ENCODE assay signal across 16 cellular contexts in genomic region chr11:78698612-78699011, GRCh38.
DNase-seq lines count a peak whose midpoint lies in the region; ATAC-seq and TF ChIP-seq lines count a peak whose summit lies in the region.
"Had no signal": no experiment of that assay in that cellular context is flagged by ENCODE, and none has a peak within 500 bp of the region (broad histone marks: within the 10 kb centered on the region; RNA-seq: fewer than 3 reads in every experiment).

No MANE protein-coding gene starts in this region.

- H3K36me3 ChIP-seq in kidney epithelial cell (ENCODE audit: control insufficient read depth, insufficient read depth, low read length): no peaks in the 10 kb centered on the region
- H3K36me3 ChIP-seq: cardiac muscle cell, upper lobe of left lung had no signal

- in situ Hi-C loops in ACHN (cut with HindIII; ENCODE audit: low pct_ligation_motif_present, low pct_unique_long_range_greater_than_20kb, low sequenced_read_pairs): no loop called here

- DNase-seq in ACHN: peak; percentile 11
- peak; percentile 88 for DNase-seq in M059J (ENCODE audit: low read depth)
- DNase-seq in choroid plexus epithelial cell (ENCODE audit: low read depth): peak; percentile 15
- DNase-seq in kidney epithelial cell (ENCODE audit: low read depth): peak; percentile 45
- no peak for DNase-seq in DMS53 treated with DMSO at 0.1 percent for 48 hours (lab: John Stamatoyannopoulos, UW; ENCODE audit: unreplicated experiment)
- DNase-seq in AML-193 (lab: John Stamatoyannopoulos, UW): no peak
- DNase-seq in activated CD8-positive, alpha-beta memory T cell treated with anti-CD3 and anti-CD28 coated beads, Interleukin-2, amount 50 U/mL, for 48 hours: no peak
- DNase-seq: activated CD4-positive, CD25-positive, alpha-beta regulatory T cell; activated T-cell treated with anti-CD3 and anti-CD28 coated beads, Interleukin-2, amount 50 U/mL, for 4 hours; DMS79 treated with DMSO at 0.1 percent for 48 hours; NCI-H2081; small intestine; upper lobe of left lung had no signal

- no peak for ATAC-seq in GM18858 (IDR thresholded peaks at IDR 0.05; ENCODE audit: unreplicated experiment)
- ATAC-seq: A549; activated T-cell treated with anti-CD3 and anti-CD28 coated beads, Interleukin-2, amount 50 U/mL, for 4 hours had no signal

- no peak overlapping the region for H3K4me3 ChIP-seq in choroid plexus epithelial cell (ENCODE audit: low read depth, low read length)
- no peak overlapping the region for H3K4me3 ChIP-seq in kidney epithelial cell (ENCODE audit: low read depth, low read length)
- H3K4me3 ChIP-seq: A549, cardiac muscle cell, upper lobe of left lung had no signal

- no peaks in the 10 kb centered on the region for H3K27me3 ChIP-seq in kidney epithelial cell (ENCODE audit: control insufficient read depth, insufficient read depth, low read length)
- H3K27me3 ChIP-seq: cardiac muscle cell, upper lobe of left lung had no signal

- TF ChIP-seq CTCF in choroid plexus epithelial cell (conservative IDR thresholded peaks at IDR 0.05; ENCODE audit: low read depth, low read length): no peak
- TF ChIP-seq CTCF in kidney epithelial cell (IDR thresholded peaks at IDR 0.05; ENCODE audit: insufficient read depth, low read length, poor library complexity, severe bottlenecking): no peak

Comparison
In these comparisons a context has a peak if more than half of its experiments do, and no peak if none do; other contexts are left out.
1. DNase-seq: peak in ACHN (single experiment), M059J (single experiment), choroid plexus epithelial cell (single experiment) and kidney epithelial cell (single experiment); none in DMS53 treated with DMSO at 0.1 percent for 48 hours (single experiment), AML-193 (0 of 2) and activated CD8-positive, alpha-beta memory T cell treated with anti-CD3 and anti-CD28 coated beads, Interleukin-2, amount 50 U/mL, for 48 hours (single experiment).